26 cellular contexts compared by ENCODE assay signal in the genomic region with DNA sequence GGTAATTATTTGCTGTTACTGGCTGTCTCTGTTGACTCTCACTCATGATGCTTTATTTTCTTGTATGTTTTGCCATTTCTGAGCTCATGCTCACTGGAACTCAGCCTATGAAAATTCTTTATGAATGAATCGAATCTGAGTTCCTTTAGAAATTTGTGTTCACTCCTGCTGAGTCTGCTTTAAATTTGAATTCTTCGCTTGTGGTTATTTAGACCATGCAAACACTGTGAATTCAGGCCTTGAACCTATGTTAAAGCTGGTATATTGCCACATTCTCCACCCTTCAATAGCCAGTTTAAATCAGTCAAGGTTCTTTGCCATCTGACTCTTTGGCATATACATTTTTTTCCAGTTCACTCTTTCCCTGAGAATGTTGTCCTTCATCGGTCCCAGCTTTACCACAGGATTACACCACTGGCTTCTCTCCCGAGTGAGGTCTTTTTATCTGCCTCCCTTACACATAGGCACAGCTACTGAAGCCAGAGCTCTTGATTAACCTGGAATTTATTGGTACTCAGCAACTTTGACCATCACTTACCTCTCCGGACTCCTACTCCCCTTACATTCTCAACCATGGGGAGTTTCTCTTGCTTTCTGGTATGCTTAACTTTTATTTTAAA.
DNase-seq lines count a peak whose midpoint lies in the region; ATAC-seq and TF ChIP-seq lines count a peak whose summit lies in the region.
"Had no signal": no experiment of that assay in that cellular context is flagged by ENCODE, and none has a peak within 500 bp of the region (broad histone marks: within the 10 kb centered on the region; RNA-seq: fewer than 3 reads in every experiment).

No MANE protein-coding gene starts in this region.

- H3K27me3 ChIP-seq in suprapubic skin (no peaks in the 10 kb centered on the region), right lobe of liver (no peaks in the 10 kb centered on the region)
- H3K27me3 ChIP-seq: Peyer's patch had no signal

- WGBS in suprapubic skin: 71% methylated on average over 5 of the region's 5 CpGs
- WGBS in right lobe of liver (ENCODE audit: insufficient coverage, low coverage, low lambda C conversion rate, missing lambda C conversion rate): 76% methylated on average over 5 of the region's 5 CpGs

- DNase-seq in GM04504 (ENCODE audit: low read depth) (peak; percentile 29), astrocyte of the hippocampus (ENCODE audit: low read depth, low spot score) (peak; percentile 72), foreskin fibroblast (peak; percentile 48 to 76), suprapubic skin (ENCODE audit: low spot score in 2 of 2) (no peak), Right ventricle myocardium inferior (ENCODE audit: missing footprints) (no peak), right lobe of liver (no peak), caudate nucleus (lab: John Stamatoyannopoulos, UW) (no peak), germinal center (ENCODE audit: low spot score) (no peak)
- DNase-seq: activated CD4-positive, alpha-beta T cell treated with anti-CD3 and anti-CD28 coated beads for 36 hours; activated CD8-positive, alpha-beta memory T cell treated with anti-CD3 and anti-CD28 coated beads for 24 hours; activated gamma-delta T cell; activated T-cell treated with anti-CD3 and anti-CD28 coated beads, Interleukin-2, amount 50 U/mL, for 1 hour; cortex of kidney; endodermal cell; esophagus squamous epithelium; naive thymus-derived CD4-positive, alpha-beta T cell; NCI-H1417 treated with DMSO at 0.1 percent for 48 hours; NCI-H510A; occipital lobe; Peyer's patch; retina; stimulated activated CD4-positive, alpha-beta T cell treated with anti-CD3 and anti-CD28 coated beads, Interleukin-12 subunit alpha, Interleukin-12 subunit beta, amount 100 ng/mL, for 4 hours; stimulated activated CD4-positive, alpha-beta T cell treated with anti-CD3 and anti-CD28 coated beads, Interleukin-4, amount 100 ng/mL, for 24 hours; stimulated activated naive CD4-positive, alpha-beta T cell had no signal

- TF ChIP-seq POLR2A in suprapubic skin (IDR thresholded peaks at IDR 0.05) (no peak), right lobe of liver (IDR thresholded peaks at IDR 0.05) (no peak)

- TF ChIP-seq CTCF in foreskin fibroblast (IDR thresholded peaks at IDR 0.05; ENCODE audit: low read depth, low read length): no peak
- no peak for TF ChIP-seq CTCF in suprapubic skin (IDR thresholded peaks at IDR 0.05)
- TF ChIP-seq CTCF in right lobe of liver (IDR thresholded peaks at IDR 0.05): no peak

- intact Hi-C loops in Right ventricle myocardium inferior (cut with DNase I) (no loop called here), right lobe of liver (cut with DNase I) (no loop called here)

- H3K9me3 ChIP-seq in suprapubic skin (no peaks in the 10 kb centered on the region), right lobe of liver (no peaks in the 10 kb centered on the region)
- H3K9me3 ChIP-seq: esophagus squamous epithelium, Peyer's patch had no signal

- peak overlapping the region; percentile 87 for H3K27ac ChIP-seq in suprapubic skin
- no peak overlapping the region for H3K27ac ChIP-seq in right lobe of liver
- no peak overlapping the region for H3K27ac ChIP-seq in caudate nucleus (ENCODE audit: low read depth, low read length)
- H3K27ac ChIP-seq: thoracic aorta had no signal

- H3K36me3 ChIP-seq in suprapubic skin (no peaks in the 10 kb centered on the region), right lobe of liver (no peaks in the 10 kb centered on the region)
- H3K36me3 ChIP-seq: esophagus squamous epithelium, Peyer's patch, thoracic aorta had no signal

- ATAC-seq in Right ventricle myocardium inferior: no peak
- ATAC-seq in right lobe of liver: no peak
- ATAC-seq: activated CD4-positive, alpha-beta T cell treated with anti-CD3 and anti-CD28 coated beads for 36 hours; left lobe of liver; naive thymus-derived CD4-positive, alpha-beta T cell had no signal

- peaks cover 11% of the 10 kb centered on the region for H3K4me1 ChIP-seq in suprapubic skin
- no peaks in the 10 kb centered on the region for H3K4me1 ChIP-seq in right lobe of liver
- H3K4me1 ChIP-seq: Peyer's patch had no signal

- no peak for TF ChIP-seq EP300 in suprapubic skin (IDR thresholded peaks at IDR 0.05)

- no peak overlapping the region for H3K4me3 ChIP-seq in foreskin fibroblast (ENCODE audit: low read depth in 1 of 2, low read length in 2 of 2)
- H3K4me3 ChIP-seq in suprapubic skin: no peak overlapping the region
- no peak overlapping the region for H3K4me3 ChIP-seq in right lobe of liver
- H3K4me3 ChIP-seq: esophagus squamous epithelium, Peyer's patch, thoracic aorta had no signal

Comparison
In these comparisons a context has a peak if more than half of its experiments do, and no peak if none do; other contexts are left out.
1. DNase-seq: peak in GM04504 (single experiment), astrocyte of the hippocampus (single experiment) and foreskin fibroblast (2 of 2); none in suprapubic skin (0 of 2), Right ventricle myocardium inferior (single experiment), right lobe of liver (0 of 3), caudate nucleus (0 of 61) and germinal center (single experiment).